ENCODE assay signal across 14 cellular contexts in genomic region chr20:51424270-51425041, GRCh38.
DNase-seq lines count a peak whose midpoint lies in the region; ATAC-seq and TF ChIP-seq lines count a peak whose summit lies in the region.
"Had no signal": no experiment of that assay in that cellular context is flagged by ENCODE, and none has a peak within 500 bp of the region (broad histone marks: within the 10 kb centered on the region; RNA-seq: fewer than 3 reads in every experiment).

No MANE protein-coding gene starts in this region.

- peak overlapping the region; percentile 90 for H3K27ac Mint-ChIP-seq in activated T-cell treated with anti-CD3 and anti-CD28 coated beads, Interleukin-2, amount 50 U/mL, for 24 hours

- ATAC-seq in upper lobe of right lung (no peak), upper lobe of left lung (ENCODE audit: low FRiP score in 2 of 2) (no peak)

- H3K18ac ChIP-seq in mesendoderm (ENCODE audit: low read length) = peak overlapping the region; percentile 25

- no peak overlapping the region for H3K9ac ChIP-seq in mesendoderm (ENCODE audit: low read length)

- H3K36me3 ChIP-seq in mesendoderm (ENCODE audit: control insufficient read depth, insufficient read depth, low read length) = no peaks in the 10 kb centered on the region
- no peaks in the 10 kb centered on the region for H3K36me3 ChIP-seq in upper lobe of right lung
- H3K36me3 ChIP-seq in upper lobe of left lung = no peaks in the 10 kb centered on the region
- H3K36me3 ChIP-seq: esophagus squamous epithelium, uterus had no signal

- peaks cover 94% of the 10 kb centered on the region for H3K36me3 Mint-ChIP-seq in activated T-cell treated with anti-CD3 and anti-CD28 coated beads, Interleukin-2, amount 50 U/mL, for 24 hours (ENCODE audit: low read depth)

- H3K27me3 ChIP-seq in mesendoderm (ENCODE audit: insufficient read depth, low read length, poor library complexity) = no peaks in the 10 kb centered on the region
- H3K27me3 ChIP-seq in upper lobe of right lung = no peaks in the 10 kb centered on the region
- no peaks in the 10 kb centered on the region for H3K27me3 ChIP-seq in upper lobe of left lung
- H3K27me3 ChIP-seq: uterus had no signal

- no peaks in the 10 kb centered on the region for H3K27me3 Mint-ChIP-seq in activated T-cell treated with anti-CD3 and anti-CD28 coated beads, Interleukin-2, amount 50 U/mL, for 24 hours

- H4K8ac ChIP-seq in mesendoderm (ENCODE audit: low read depth, low read length) = no peak overlapping the region

- no peak overlapping the region for H2BK15ac ChIP-seq in mesendoderm (replicated peaks; ENCODE audit: low read depth)

- peak overlapping the region; percentile 20 for H3K4ac ChIP-seq in mesendoderm (ENCODE audit: low read depth, low read length)

- H2BK120ac ChIP-seq in mesendoderm (ENCODE audit: low read depth, low read length) = no peak overlapping the region

- peak; percentile 48 for DNase-seq in stimulated activated CD4-positive, alpha-beta T cell treated with anti-CD3 and anti-CD28 coated beads, Interleukin-15, amount 100 ng/mL, for 24 hours
- no peak for DNase-seq in stimulated activated CD4-positive, alpha-beta T cell treated with anti-CD3 and anti-CD28 coated beads, Interleukin-4, amount 100 ng/mL, for 1 hour
- peak; percentile 66 for DNase-seq in activated T-cell treated with anti-CD3 and anti-CD28 coated beads, Interleukin-2, amount 50 U/mL, for 24 hours
- DNase-seq in mesendoderm (no peak), upper lobe of right lung (no peak), foreskin melanocyte (no peak), upper lobe of left lung (no peak), T-helper 9 cell (no peak)
- DNase-seq: DMS79 treated with DMSO at 0.1 percent for 48 hours, esophagus squamous epithelium, NCI-H2171, OCI-M1, right cardiac atrium, uterus had no signal

- H3K4me1 Mint-ChIP-seq in activated T-cell treated with anti-CD3 and anti-CD28 coated beads, Interleukin-2, amount 50 U/mL, for 24 hours (ENCODE audit: low read depth) = peaks cover 88% of the 10 kb centered on the region

- no peaks in the 10 kb centered on the region for H3K9me3 ChIP-seq in upper lobe of right lung
- no peaks in the 10 kb centered on the region for H3K9me3 ChIP-seq in upper lobe of left lung
- H3K9me3 ChIP-seq: esophagus squamous epithelium, uterus had no signal

- H3K4me3 Mint-ChIP-seq in activated T-cell treated with anti-CD3 and anti-CD28 coated beads, Interleukin-2, amount 50 U/mL, for 24 hours = peak overlapping the region; percentile 54

- no peak overlapping the region for H2BK5ac ChIP-seq in mesendoderm (ENCODE audit: low read length)

- H3K4me1 ChIP-seq in mesendoderm (ENCODE audit: control insufficient read depth, low read depth, low read length) = peaks cover 6% of the 10 kb centered on the region
- peaks cover 11% of the 10 kb centered on the region for H3K4me1 ChIP-seq in upper lobe of right lung
- H3K4me1 ChIP-seq in upper lobe of left lung = peaks cover 5 to 13% (median 9%) of the 10 kb centered on the region in 4 donors
- H3K4me1 ChIP-seq: uterus had no signal

- H4K5ac ChIP-seq in mesendoderm (ENCODE audit: low read length) = no peak overlapping the region

- no peaks in the 10 kb centered on the region for H3K79me1 ChIP-seq in mesendoderm (ENCODE audit: low read length)

- H3K27ac ChIP-seq in mesendoderm (ENCODE audit: low read depth, low read length) (no peak overlapping the region), upper lobe of right lung (peak overlapping the region; percentile 42), upper lobe of left lung (peak overlapping the region in 1 of 4 donors; percentile 52)
- H3K27ac ChIP-seq: uterus had no signal

- H3K56ac ChIP-seq in mesendoderm (ENCODE audit: low read length) = no peak overlapping the region

- H3K4me2 ChIP-seq in mesendoderm (ENCODE audit: low read length) = no peak overlapping the region

- no peaks in the 10 kb centered on the region for H3K9me3 Mint-ChIP-seq in activated T-cell treated with anti-CD3 and anti-CD28 coated beads, Interleukin-2, amount 50 U/mL, for 24 hours

- no peak for TF ChIP-seq EP300 in upper lobe of left lung (IDR thresholded peaks at IDR 0.05)

- TF ChIP-seq POLR2A in upper lobe of left lung (IDR thresholded peaks at IDR 0.05) = no peak

- H3K23ac ChIP-seq in mesendoderm (ENCODE audit: low read length) = no peak overlapping the region

- intact Hi-C loops in upper lobe of right lung (cut with DNase I) = no loop called here

- H3K79me2 ChIP-seq in mesendoderm (ENCODE audit: control insufficient read depth, insufficient read depth, low read length) = no peaks in the 10 kb centered on the region

- WGBS in mesendoderm (ENCODE audit: extremely low coverage, insufficient coverage, low lambda C conversion rate) = no CpG with 5 or more reads among the region's 15 CpGs
- whole genome bisulfite sequencing in upper lobe of left lung, 2 donors = 84 to 89% methylated on average over 15 of the region's 15 CpGs

- TF ChIP-seq CTCF in upper lobe of right lung (IDR thresholded peaks at IDR 0.05) (no peak), upper lobe of left lung (IDR thresholded peaks at IDR 0.05) (no peak)

- H3K4me3 ChIP-seq in mesendoderm (ENCODE audit: low read length) (no peak overlapping the region), upper lobe of right lung (no peak overlapping the region), upper lobe of left lung (no peak overlapping the region)
- H3K4me3 ChIP-seq: esophagus squamous epithelium, uterus had no signal

- no peak overlapping the region for H2AK5ac ChIP-seq in mesendoderm (ENCODE audit: low read length)

Comparison
In these comparisons a context has a peak if more than half of its experiments do, and no peak if none do; other contexts are left out.
1. DNase-seq: peak in stimulated activated CD4-positive, alpha-beta T cell treated with anti-CD3 and anti-CD28 coated beads, Interleukin-15, amount 100 ng/mL, for 24 hours (single experiment) and activated T-cell treated with anti-CD3 and anti-CD28 coated beads, Interleukin-2, amount 50 U/mL, for 24 hours (single experiment); none in stimulated activated CD4-positive, alpha-beta T cell treated with anti-CD3 and anti-CD28 coated beads, Interleukin-4, amount 100 ng/mL, for 1 hour (single experiment), mesendoderm (single experiment), upper lobe of right lung (single experiment), foreskin melanocyte (single experiment), upper lobe of left lung (0 of 2) and T-helper 9 cell (single experiment).